In the genomic region with DNA sequence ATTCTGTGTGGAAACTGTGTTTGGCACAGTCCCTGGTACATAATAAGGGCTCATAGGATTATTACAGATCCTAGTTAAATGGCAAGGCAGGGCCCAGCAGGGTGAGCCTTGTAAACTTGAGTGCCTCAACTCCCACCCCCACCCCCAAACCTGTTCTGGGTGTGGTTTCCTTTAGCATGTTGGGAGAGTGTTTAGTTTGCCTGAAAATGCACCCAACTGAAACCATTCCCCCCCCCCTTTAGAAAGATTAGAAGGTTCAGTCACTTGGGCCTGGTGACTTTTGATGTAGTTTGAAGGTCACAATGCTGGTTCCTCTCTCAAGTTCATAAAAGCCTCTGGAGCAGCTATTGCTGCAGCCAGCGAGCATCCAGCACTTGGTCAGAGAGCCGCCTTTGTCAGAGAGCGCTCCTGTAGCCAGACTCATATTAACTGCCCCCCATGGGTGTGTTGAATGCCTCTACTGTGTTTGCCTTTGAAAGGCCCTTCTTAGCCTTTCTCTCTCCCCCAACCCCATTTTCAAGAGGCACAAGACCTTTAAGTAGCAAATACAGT, we compare ENCODE assay signal across 8 cellular contexts.
DNase-seq lines count a peak whose midpoint lies in the region; ATAC-seq and TF ChIP-seq lines count a peak whose summit lies in the region.

No MANE protein-coding gene starts in this region.

- no peak overlapping the region for H2AFZ ChIP-seq in H9 (ENCODE audit: low read length)

- H3K4me1 ChIP-seq in CD4-positive, alpha-beta memory T cell (ENCODE audit: insufficient read depth, low read length) = peaks cover 96% of the 10 kb centered on the region
- peaks cover 14% of the 10 kb centered on the region for H3K4me1 ChIP-seq in H9 (ENCODE audit: insufficient read depth, low read length)
- H3K4me1 ChIP-seq in mesodermal cell (ENCODE audit: control insufficient read depth, insufficient read depth, low read length, poor library complexity, severe bottlenecking) = peaks cover 57% of the 10 kb centered on the region

- H4K91ac ChIP-seq in H9 (ENCODE audit: insufficient read length, low read depth, low read length) = no peak overlapping the region

- no peak overlapping the region for H3K4me2 ChIP-seq in H9 (ENCODE audit: insufficient read depth, insufficient read length, low read length)

- peaks cover 20% of the 10 kb centered on the region for H3K79me1 ChIP-seq in H9 (ENCODE audit: insufficient read depth, low read depth, low read length, poor library complexity, severe bottlenecking)

- no peak overlapping the region for H2BK5ac ChIP-seq in H9 (ENCODE audit: insufficient read length, low read length)

- H3K27ac Mint-ChIP-seq in CD4-positive, alpha-beta memory T cell = peak overlapping the region; percentile 93 to 99 (median 98)
- H3K27ac Mint-ChIP-seq in H9 = peak overlapping the region in 2 of 3 experiments; percentile 35 to 93; a peak in 5 of 7 replicates
- H3K27ac Mint-ChIP-seq in activated T-helper 2 cell treated with anti-CD3 and anti-CD28 coated beads, Interferon-gamma antibody, Interleukin-2, Interleukin-4, amounts not matched to agents 10 μg/mL and 5 μg/mL and 100 μg/mL, durations not matched to agents 14 hours and 24 hours and 36 hours = peak overlapping the region; percentile 97

- H3K27me3 Mint-ChIP-seq in CD4-positive, alpha-beta memory T cell = no peaks in the 10 kb centered on the region
- no peaks in the 10 kb centered on the region for H3K27me3 Mint-ChIP-seq in H9 (ENCODE audit: low read depth)
- H3K27me3 Mint-ChIP-seq in activated T-helper 2 cell treated with anti-CD3 and anti-CD28 coated beads, Interferon-gamma antibody, Interleukin-2, Interleukin-4, amounts not matched to agents 10 μg/mL and 5 μg/mL and 100 μg/mL, durations not matched to agents 14 hours and 24 hours and 36 hours (ENCODE audit: low read depth) = no peaks in the 10 kb centered on the region

- no peak for ATAC-seq in GM21825 (IDR thresholded peaks at IDR 0.05; ENCODE audit: unreplicated experiment)

- peak in 1 of 5 donors; percentile 59 for DNase-seq in CD4-positive, alpha-beta memory T cell
- no peak for DNase-seq in H9
- peak; percentile 40 for DNase-seq in activated T-helper 2 cell treated with anti-CD3 and anti-CD28 coated beads, Interferon-gamma antibody, Interleukin-2, Interleukin-4, amounts not matched to agents 10 μg/mL and 5 μg/mL and 100 μg/mL, durations not matched to agents 14 hours and 24 hours and 36 hours (ENCODE audit: low spot score)
- no peak for DNase-seq in stimulated activated CD4-positive, alpha-beta T cell treated with anti-CD3 and anti-CD28 coated beads, Interleukin-2, amount 100 ng/mL, for 24 hours
- DNase-seq in H7 = no peak
- DNase-seq in OCI-M2 (lab: John Stamatoyannopoulos, UW; ENCODE audit: unreplicated experiment) = no peak

- no peak overlapping the region for H3K4ac ChIP-seq in H9 (ENCODE audit: low read depth, low read length)

- no peaks in the 10 kb centered on the region for H3K9me3 Mint-ChIP-seq in CD4-positive, alpha-beta memory T cell
- H3K9me3 Mint-ChIP-seq in H9 = peaks cover 2 to 7% of the 10 kb centered on the region in 2 experiments; a peak in 4 of 5 replicates
- H3K9me3 Mint-ChIP-seq in activated T-helper 2 cell treated with anti-CD3 and anti-CD28 coated beads, Interferon-gamma antibody, Interleukin-2, Interleukin-4, amounts not matched to agents 10 μg/mL and 5 μg/mL and 100 μg/mL, durations not matched to agents 14 hours and 24 hours and 36 hours = no peaks in the 10 kb centered on the region

- no peak overlapping the region for H3K9ac ChIP-seq in H9 (ENCODE audit: extremely low read depth, insufficient read length, low read length)

- no peaks in the 10 kb centered on the region for H3K27me3 ChIP-seq in CD4-positive, alpha-beta memory T cell (ENCODE audit: insufficient read depth, low read length)
- H3K27me3 ChIP-seq in H9 (ENCODE audit: insufficient read depth, low read length) (no peaks in the 10 kb centered on the region), H7 (ENCODE audit: control insufficient read depth, insufficient read depth, low read length) (no peaks in the 10 kb centered on the region)

- peaks cover 48% of the 10 kb centered on the region; the same call in 1 of the 2 replicates for H3K79me2 ChIP-seq in H9 (ENCODE audit: insufficient read depth, low read length)

- no peaks in the 10 kb centered on the region for H3K23me2 ChIP-seq in H9 (ENCODE audit: insufficient read length, low read depth, low read length, poor library complexity, severe bottlenecking)

- CTCF ChIA-PET in CD4-positive, alpha-beta memory T cell (lab: Charles Lee; ENCODE audit: partially characterized antibody) = interaction anchor here (1.2 to 14.6 kb wide), 3 partner anchors 9 to 46 kb away, joined by 3 to 199 read pairs (median 6); no protein-coding TSS in a partner anchor

- H3K56ac ChIP-seq in H9 (ENCODE audit: insufficient read length, low read depth, low read length) = no peak overlapping the region

- intact Hi-C loops in CD4-positive, alpha-beta memory T cell (cut with micrococcal nuclease) = loop anchor here (1.0 to 10.0 kb wide), 4 partner anchors 10 to 665 kb away; a partner anchor contains a TSS
- intact Hi-C loops in activated T-helper 2 cell treated with anti-CD3 and anti-CD28 coated beads, Interferon-gamma antibody, Interleukin-2, Interleukin-4, amounts not matched to agents 10 μg/mL and 5 μg/mL and 100 μg/mL, durations not matched to agents 14 hours and 24 hours and 36 hours (cut with micrococcal nuclease) = loop anchor here (5.0 to 10.0 kb wide), 5 partner anchors 435 to 1045 kb away; a partner anchor contains a TSS

- H2AK5ac ChIP-seq in H9 (ENCODE audit: insufficient read length, low read length) = no peak overlapping the region

- no peak overlapping the region for H3K18ac ChIP-seq in H9 (ENCODE audit: insufficient read length, low read depth, low read length)

- H3K23ac ChIP-seq in H9 (ENCODE audit: insufficient read length, low read depth, low read length) = no peak overlapping the region

- H3K36me3 Mint-ChIP-seq in CD4-positive, alpha-beta memory T cell = peaks cover 4 to 10% of the 10 kb centered on the region in 2 donors
- peaks cover 2 to 24% (median 13%) of the 10 kb centered on the region in 3 experiments for H3K36me3 Mint-ChIP-seq in H9 (ENCODE audit: insufficient read depth in 1 of 3, low read depth in 3 of 3)
- H3K36me3 Mint-ChIP-seq in activated T-helper 2 cell treated with anti-CD3 and anti-CD28 coated beads, Interferon-gamma antibody, Interleukin-2, Interleukin-4, amounts not matched to agents 10 μg/mL and 5 μg/mL and 100 μg/mL, durations not matched to agents 14 hours and 24 hours and 36 hours (ENCODE audit: low read depth) = peaks cover 16% of the 10 kb centered on the region

- H3K27ac ChIP-seq in CD4-positive, alpha-beta memory T cell (ENCODE audit: low read depth, low read length) = peak overlapping the region; percentile 94
- H3K27ac ChIP-seq in H9 (ENCODE audit: insufficient read length, low read depth, low read length) = no peak overlapping the region
- H3K27ac ChIP-seq in mesodermal cell (ENCODE audit: low read depth, low read length, severe bottlenecking) = peak overlapping the region; percentile 96

- peaks cover 4% of the 10 kb centered on the region for H4K20me1 ChIP-seq in H9 (ENCODE audit: control insufficient read depth, insufficient read depth, insufficient read length)

- H3K9me3 ChIP-seq in CD4-positive, alpha-beta memory T cell (ENCODE audit: control insufficient read depth in 1 of 2, low read length in 2 of 2) = no peaks in the 10 kb centered on the region
- H3K9me3 ChIP-seq in H9 (ENCODE audit: control insufficient read depth, low read depth, low read length) (no peaks in the 10 kb centered on the region), mesodermal cell (ENCODE audit: control insufficient read depth, low read length) (no peaks in the 10 kb centered on the region)

- peak overlapping the region; percentile 73 to 95 (median 83) for H3K4me3 Mint-ChIP-seq in CD4-positive, alpha-beta memory T cell
- H3K4me3 Mint-ChIP-seq in H9 = peak overlapping the region; percentile 12 to 58
- peak overlapping the region; percentile 85 for H3K4me3 Mint-ChIP-seq in activated T-helper 2 cell treated with anti-CD3 and anti-CD28 coated beads, Interferon-gamma antibody, Interleukin-2, Interleukin-4, amounts not matched to agents 10 μg/mL and 5 μg/mL and 100 μg/mL, durations not matched to agents 14 hours and 24 hours and 36 hours (ENCODE audit: low read depth)

- no CpG with 5 or more reads among the region's 3 CpGs for WGBS in H9 (ENCODE audit: extremely low coverage, insufficient read length, low lambda C conversion rate)
- 66% methylated on average over 3 of the region's 3 CpGs for WGBS in mesodermal cell (ENCODE audit: insufficient coverage in 2 of 2), 2 experiments

- H3K36me3 ChIP-seq in CD4-positive, alpha-beta memory T cell (ENCODE audit: insufficient read depth, low read length) = no peaks in the 10 kb centered on the region
- H3K36me3 ChIP-seq in mesodermal cell (ENCODE audit: control insufficient read depth, insufficient read depth, low read length) = peaks cover 3% of the 10 kb centered on the region
- H3K36me3 ChIP-seq in H7 (replicated peaks; ENCODE audit: control insufficient read depth, insufficient read depth, low read length) = no peaks in the 10 kb centered on the region; the same call in 1 of the 2 replicates

- H2BK120ac ChIP-seq in H9 (ENCODE audit: low read depth, low read length, poor library complexity, severe bottlenecking) = no peak overlapping the region

- H4K8ac ChIP-seq in H9 (replicated peaks; ENCODE audit: insufficient read length, low read depth, low read length) = no peak overlapping the region

- no peak for TF ChIP-seq CTCF in H9 (conservative IDR thresholded peaks at IDR 0.05)

- H4K5ac ChIP-seq in H9 (ENCODE audit: insufficient read length, low read depth, low read length) = no peak overlapping the region

- no peak overlapping the region for H2BK20ac ChIP-seq in H9 (ENCODE audit: low read depth, low read length, poor library complexity, severe bottlenecking)

- no peak overlapping the region for H2BK12ac ChIP-seq in H9 (ENCODE audit: insufficient read length, low read depth, low read length)

- H3K4me1 Mint-ChIP-seq in CD4-positive, alpha-beta memory T cell = peaks cover 64 to 99% (median 83%) of the 10 kb centered on the region in 4 donors
- H3K4me1 Mint-ChIP-seq in H9 = peaks cover 66 to 73% of the 10 kb centered on the region in 2 experiments
- peaks cover 78% of the 10 kb centered on the region for H3K4me1 Mint-ChIP-seq in activated T-helper 2 cell treated with anti-CD3 and anti-CD28 coated beads, Interferon-gamma antibody, Interleukin-2, Interleukin-4, amounts not matched to agents 10 μg/mL and 5 μg/mL and 100 μg/mL, durations not matched to agents 14 hours and 24 hours and 36 hours (ENCODE audit: low read depth)

- H3T11ph ChIP-seq in H9 (ENCODE audit: low read length) = no peak overlapping the region

- H3K14ac ChIP-seq in H9 (ENCODE audit: insufficient read depth, low read length) = no peak overlapping the region

- POLR2A ChIA-PET in CD4-positive, alpha-beta memory T cell (lab: Charles Lee; ENCODE audit: partially characterized antibody) = interaction anchor here (0.8 to 17.5 kb wide), 8 partner anchors 9 to 154 kb away, joined by 3 to 665 read pairs (median 8); a partner anchor contains a TSS

- peak overlapping the region; percentile 0 to 36 for H3K4me3 ChIP-seq in CD4-positive, alpha-beta memory T cell (ENCODE audit: low read length in 2 of 2)
- H3K4me3 ChIP-seq in mesodermal cell (ENCODE audit: extremely low read depth, insufficient read depth, low read length, poor library complexity, severe bottlenecking) (no peak overlapping the region), H7 (ENCODE audit: insufficient read depth, low read depth, low read length) (no peak overlapping the region)

- H2BK15ac ChIP-seq in H9 (ENCODE audit: low read depth, low read length) = no peak overlapping the region

Comparison
In these comparisons a context has a peak if more than half of its experiments do, and no peak if none do; other contexts are left out.
1. H3K4me3 ChIP-seq: peak in CD4-positive, alpha-beta memory T cell (2 of 2); none in mesodermal cell (single experiment) and H7 (single experiment).
2. H3K4me3 Mint-ChIP-seq: peak in every context shown above with its lines; median percentile 85 in activated T-helper 2 cell treated with anti-CD3 and anti-CD28 coated beads, Interferon-gamma antibody, Interleukin-2, Interleukin-4, amounts not matched to agents 10 μg/mL and 5 μg/mL and 100 μg/mL, durations not matched to agents 14 hours and 24 hours and 36 hours; 83 in CD4-positive, alpha-beta memory T cell; 35 in H9.
3. Peak in every context shown above with its lines, with median percentiles within 50 percentile points of each other: H3K27ac Mint-ChIP-seq.